Comparison of ENCODE assay signal across 25 cellular contexts in the genomic region with DNA sequence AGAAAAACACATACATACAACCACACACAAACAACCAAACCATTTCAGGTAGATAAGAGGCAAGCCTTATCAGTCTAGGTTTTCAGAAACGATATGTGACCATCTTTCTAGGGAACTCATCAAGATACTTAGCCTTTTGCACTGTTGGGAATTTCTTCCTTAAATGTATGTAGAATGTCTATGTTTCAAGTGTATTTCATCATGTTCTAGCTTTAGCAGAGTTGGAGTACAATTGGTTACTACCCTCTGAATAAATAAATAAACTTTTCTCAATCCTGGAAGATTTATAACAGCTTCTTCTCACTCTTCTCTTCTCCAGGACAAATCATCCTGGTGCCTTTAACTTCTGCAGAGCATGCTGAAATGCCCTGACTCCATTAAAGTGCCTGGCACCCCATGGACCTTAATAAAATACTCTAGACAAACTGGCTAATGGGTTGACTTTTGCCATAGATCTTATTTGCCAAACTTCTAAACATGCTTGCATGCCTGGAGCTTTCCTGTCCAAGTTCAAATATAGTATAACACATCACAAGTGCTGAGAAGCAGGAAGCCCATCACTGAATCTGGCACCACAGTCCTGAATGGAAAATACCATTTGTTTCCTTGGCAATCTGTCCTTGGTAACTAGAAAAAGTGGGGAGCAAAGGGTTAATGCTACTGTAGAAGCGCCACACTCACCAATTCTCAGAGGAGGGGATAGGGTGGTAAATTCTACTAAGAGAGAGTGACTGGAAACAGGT. TPM values are rescaled to one million over a fixed set of nuclear protein-coding genes. Genes with fewer than 3 reads are reported as not detected.
DNase-seq lines count a peak whose midpoint lies in the region; ATAC-seq and TF ChIP-seq lines count a peak whose summit lies in the region.
"Had no signal": no experiment of that assay in that cellular context is flagged by ENCODE, and none has a peak within 500 bp of the region (broad histone marks: within the 10 kb centered on the region; RNA-seq: fewer than 3 reads in every experiment).

No MANE protein-coding gene starts in this region.

- WGBS in neuronal stem cell (ENCODE audit: extremely low coverage in 2 of 2, insufficient read length in 2 of 2, insufficient replicate concordance in 1 of 2), 2 donors: no CpG with 5 or more reads among the region's 2 CpGs

- no peak overlapping the region for H3K18ac ChIP-seq in neuronal stem cell (ENCODE audit: low read length)

- DNase-seq in Right ventricle myocardium superior (no peak), left cardiac atrium (no peak), left ventricle myocardium superior (no peak), neuronal stem cell (ENCODE audit: low spot score) (no peak), progenitor cell of endocrine pancreas (ENCODE audit: low spot score, unreplicated experiment) (no peak), PC-3 (no peak), DMS 273 treated with DMSO at 0.1 percent for 48 hours (lab: John Stamatoyannopoulos, UW) (no peak)
- DNase-seq in stimulated activated CD4-positive, alpha-beta T cell treated with anti-CD3 and anti-CD28 coated beads, Interleukin-15, amount 100 ng/mL, for 24 hours: no peak
- DNase-seq: activated B cell treated with CpG ODN at 0.5 μM for 24 hours; activated CD8-positive, alpha-beta T cell treated with anti-CD3 and anti-CD28 coated beads for 36 hours; activated naive CD4-positive, alpha-beta T cell treated with anti-CD3 and anti-CD28 coated beads for 36 hours; activated T-cell treated with anti-CD3 and anti-CD28 coated beads, Interleukin-2, amount 50 U/mL, for 24 hours; anterior cingulate cortex; Calu3; GOT3; hippocampal formation; midbrain; NCI-H69; nucleus accumbens; Peyer's patch; stomach had no signal

- H2AFZ ChIP-seq in neuronal stem cell (ENCODE audit: low read length) (peak overlapping the region; percentile 19), PC-3 (ENCODE audit: low read length) (no peak overlapping the region)

- H3K27ac ChIP-seq in neuronal stem cell (replicated peaks; ENCODE audit: low read length) (no peak overlapping the region), PC-3 (ENCODE audit: low read length) (no peak overlapping the region)
- H3K27ac ChIP-seq: BLaER1, SK-N-MC had no signal

- no peaks in the 10 kb centered on the region for H3K79me2 ChIP-seq in PC-3 (ENCODE audit: low read length)

- H3K9me3 ChIP-seq in neuronal stem cell (replicated peaks in 1 of 2; ENCODE audit: control insufficient read depth in 2 of 2, insufficient read depth in 1 of 2, low read depth in 1 of 2, low read length in 2 of 2): no peaks in the 10 kb centered on the region
- no peaks in the 10 kb centered on the region for H3K9me3 ChIP-seq in PC-3 (ENCODE audit: low read length)
- H3K9me3 ChIP-seq: Peyer's patch, stomach had no signal

- no peak overlapping the region for H3K4ac ChIP-seq in neuronal stem cell (ENCODE audit: low read length)

- H3K27me3 ChIP-seq in neuronal stem cell (ENCODE audit: control insufficient read depth in 3 of 3, insufficient read depth in 3 of 3, low read depth in 1 of 3, low read length in 3 of 3) (no peaks in the 10 kb centered on the region), PC-3 (ENCODE audit: low read length) (no peaks in the 10 kb centered on the region)
- H3K27me3 ChIP-seq: BLaER1, Peyer's patch, stomach had no signal

- no peaks in the 10 kb centered on the region for H3K27me3 Mint-ChIP-seq in progenitor cell of endocrine pancreas
- H3K27me3 Mint-ChIP-seq: activated B cell treated with CpG ODN at 0.5 μM for 24 hours; activated CD8-positive, alpha-beta T cell treated with anti-CD3 and anti-CD28 coated beads for 36 hours; activated T-cell treated with anti-CD3 and anti-CD28 coated beads, Interleukin-2, amount 50 U/mL, for 24 hours had no signal

- no peaks in the 10 kb centered on the region for H3K36me3 ChIP-seq in neuronal stem cell (replicated peaks in 1 of 2; ENCODE audit: control insufficient read depth in 2 of 2, insufficient read depth in 2 of 2, low read length in 2 of 2)
- no peaks in the 10 kb centered on the region for H3K36me3 ChIP-seq in PC-3 (ENCODE audit: low read depth, low read length)
- H3K36me3 ChIP-seq: BLaER1, Peyer's patch, stomach had no signal

- H4K20me1 ChIP-seq in PC-3 (ENCODE audit: low read length): no peaks in the 10 kb centered on the region
- H4K20me1 ChIP-seq: BLaER1 had no signal

- H3K9ac ChIP-seq in neuronal stem cell (ENCODE audit: low read depth, low read length, poor library complexity): no peak overlapping the region
- H3K9ac ChIP-seq in PC-3 (ENCODE audit: low read length): no peak overlapping the region
- H3K9ac ChIP-seq: BLaER1 had no signal

- H3K79me1 ChIP-seq in neuronal stem cell (ENCODE audit: low read depth, low read length): no peaks in the 10 kb centered on the region

- TF ChIP-seq CTCF in progenitor cell of endocrine pancreas (IDR thresholded peaks at IDR 0.05; ENCODE audit: unreplicated experiment) (no peak), PC-3 (conservative IDR thresholded peaks at IDR 0.05; ENCODE audit: low read depth, low read length) (no peak)

- H3K4me1 ChIP-seq in neuronal stem cell (ENCODE audit: control insufficient read depth in 2 of 2, insufficient read depth in 1 of 2, low read depth in 1 of 2, low read length in 2 of 2): peaks cover 0 to 3% of the 10 kb centered on the region in 2 donors
- H3K4me1 ChIP-seq in PC-3 (ENCODE audit: insufficient read depth, low read length): no peaks in the 10 kb centered on the region
- H3K4me1 ChIP-seq: BLaER1 had no signal

- no peak overlapping the region for H2BK15ac ChIP-seq in neuronal stem cell (ENCODE audit: low read length)

- no peak overlapping the region for H2BK5ac ChIP-seq in neuronal stem cell (ENCODE audit: low read length)

- intact Hi-C loops in Right ventricle myocardium superior (cut with DNase I): no loop called here
- intact Hi-C loops in left cardiac atrium (cut with DNase I): no loop called here
- intact Hi-C loops in left ventricle myocardium superior (cut with micrococcal nuclease): no loop called here
- intact Hi-C loops in PC-3 (cut with micrococcal nuclease): no loop called here

- H3K36me3 Mint-ChIP-seq in progenitor cell of endocrine pancreas (ENCODE audit: insufficient read depth): no peaks in the 10 kb centered on the region

- H3K27ac Mint-ChIP-seq in progenitor cell of endocrine pancreas: no peak overlapping the region
- H3K27ac Mint-ChIP-seq: activated B cell treated with CpG ODN at 0.5 μM for 24 hours; activated CD8-positive, alpha-beta T cell treated with anti-CD3 and anti-CD28 coated beads for 36 hours; activated naive CD4-positive, alpha-beta T cell treated with anti-CD3 and anti-CD28 coated beads for 36 hours; activated T-cell treated with anti-CD3 and anti-CD28 coated beads, Interleukin-2, amount 50 U/mL, for 24 hours; T-helper 2 cell treated with Interferon-gamma antibody and Interleukin-4, amounts not matched to agents 5 μg/mL and 100 μg/mL, for 36 hours had no signal

- no peak overlapping the region for H4K8ac ChIP-seq in neuronal stem cell (ENCODE audit: low read depth, low read length)

- no peak overlapping the region for H3K14ac ChIP-seq in neuronal stem cell (ENCODE audit: low read length)

- peak; percentile 90 for ATAC-seq in Right ventricle myocardium superior (ENCODE audit: poor library complexity)
- no peak for ATAC-seq in left cardiac atrium
- ATAC-seq in left ventricle myocardium superior: peak; percentile 89
- ATAC-seq in PC-3: no peak
- ATAC-seq: activated CD8-positive, alpha-beta T cell treated with anti-CD3 and anti-CD28 coated beads for 36 hours; sciatic nerve had no signal

- H3K4me2 ChIP-seq in neuronal stem cell (ENCODE audit: insufficient read depth, low read length, poor library complexity, severe bottlenecking) (no peak overlapping the region), PC-3 (ENCODE audit: low read length) (no peak overlapping the region)
- H3K4me2 ChIP-seq: BLaER1 had no signal

- CTCF ChIA-PET in PC-3 (lab: Charles Lee): no interaction called here

- peaks cover 11% of the 10 kb centered on the region for H3K9me3 Mint-ChIP-seq in progenitor cell of endocrine pancreas (ENCODE audit: low read depth)
- H3K9me3 Mint-ChIP-seq: activated naive CD4-positive, alpha-beta T cell treated with anti-CD3 and anti-CD28 coated beads for 36 hours had no signal

- H4K91ac ChIP-seq in neuronal stem cell (ENCODE audit: low read depth, low read length, poor library complexity): no peak overlapping the region

- peaks cover 7% of the 10 kb centered on the region for H3K4me1 Mint-ChIP-seq in progenitor cell of endocrine pancreas (ENCODE audit: low read depth)
- H3K4me1 Mint-ChIP-seq: activated B cell treated with CpG ODN at 0.5 μM for 24 hours had no signal

- POLR2A ChIA-PET in PC-3 (lab: Charles Lee; ENCODE audit: unreplicated experiment): no interaction called here

- no peak overlapping the region for H3K23ac ChIP-seq in neuronal stem cell (ENCODE audit: low read depth, low read length, poor library complexity)

- H3K4me3 Mint-ChIP-seq in progenitor cell of endocrine pancreas (ENCODE audit: low read depth): no peak overlapping the region
- H3K4me3 Mint-ChIP-seq: activated B cell treated with CpG ODN at 0.5 μM for 24 hours; activated CD8-positive, alpha-beta T cell treated with anti-CD3 and anti-CD28 coated beads for 36 hours; activated naive CD4-positive, alpha-beta T cell treated with anti-CD3 and anti-CD28 coated beads for 36 hours; activated T-cell treated with anti-CD3 and anti-CD28 coated beads, Interleukin-2, amount 50 U/mL, for 24 hours; T-helper 2 cell treated with Interferon-gamma antibody and Interleukin-4, amounts not matched to agents 5 μg/mL and 100 μg/mL, for 36 hours had no signal

- H3K4me3 ChIP-seq in neuronal stem cell (ENCODE audit: low read length in 2 of 2) (no peak overlapping the region), PC-3 (ENCODE audit: low read length) (no peak overlapping the region)
- H3K4me3 ChIP-seq: BLaER1, Peyer's patch, SK-N-MC, stomach had no signal

- no peaks in the 10 kb centered on the region for H3F3A ChIP-seq in PC-3 (ENCODE audit: low read length, unreplicated experiment)

- no peak overlapping the region for H2BK12ac ChIP-seq in neuronal stem cell (ENCODE audit: low read length)

- no peaks in the 10 kb centered on the region for H3K9me2 ChIP-seq in PC-3 (replicated peaks; ENCODE audit: low read length)

- no peak overlapping the region for H2AK5ac ChIP-seq in neuronal stem cell (ENCODE audit: low read depth, low read length)

- no peak overlapping the region for H2BK120ac ChIP-seq in neuronal stem cell (ENCODE audit: low read depth, low read length)

- no TSS peak for BruUV-seq in PC-3 (replicated peaks; lab: Mats Ljungman, UMichigan)

RNA-seq across cellular contexts. Expression of a gene that starts 33.1 kb away (rescaled TPM):
- total RNA-seq in Right ventricle myocardium superior (21.2 TPM), left cardiac atrium (10 to 100 TPM; 18.6 to 29.3 TPM), left ventricle myocardium superior (23.0 TPM), progenitor cell of endocrine pancreas (102 and 103 TPM in 2 replicates), PC-3 (2014; rRNA removed) (21.2 and 23.4 TPM in 2 replicates)
- 23.7 TPM for polyA plus RNA-seq in neuronal stem cell (2013, experiment 1 of 2)
- 26.0 TPM for polyA plus RNA-seq in neuronal stem cell (2013, experiment 2 of 2)
- total RNA-seq: activated B cell treated with CpG ODN at 0.5 μM for 24 hours; activated CD8-positive, alpha-beta T cell treated with anti-CD3 and anti-CD28 coated beads for 36 hours had no signal

Comparison
In these comparisons a context has a peak if more than half of its experiments do, and no peak if none do; other contexts are left out.
1. ATAC-seq: peak in Right ventricle myocardium superior (single experiment) and left ventricle myocardium superior (single experiment); none in left cardiac atrium (0 of 2) and PC-3 (single experiment).